In genomic region chr2:127705281-127706065, GRCh38 we compare ENCODE assay signal across 2 cellular contexts.
A peak's percentile ranks its signal among the peaks of the same experiment; 100 is the strongest.
TF ChIP-seq lines count a peak whose summit lies in the region.

No MANE protein-coding gene starts in this region.

TF ChIP-seq in liver, 16 proteins besides CTCF, POLR2A, EP300 and RAD21:
- TF ChIP-seq REST (IDR thresholded peaks at IDR 0.05) (no peak), SP1 (IDR thresholded peaks at IDR 0.05) (no peak), ATF3 (IDR thresholded peaks at IDR 0.05) (no peak), ZBTB33 (IDR thresholded peaks at IDR 0.05) (peak; percentile 41), RXRA (IDR thresholded peaks at IDR 0.05) (peak in 1 of 2 donors; percentile 68), MAX (IDR thresholded peaks at IDR 0.05) (peak; percentile 63), YY1 (IDR thresholded peaks at IDR 0.05) (peak; percentile 40), JUND (IDR thresholded peaks at IDR 0.05) (peak in 1 of 2 donors; percentile 31), GABPA (IDR thresholded peaks at IDR 0.05 in 1 of 2, conservative IDR thresholded peaks at IDR 0.05 in 1 of 2) (peak in 1 of 2 donors; percentile 38), HNF4A (conservative IDR thresholded peaks at IDR 0.05) (peak in 1 of 2 donors; percentile 44), FOXA2 (IDR thresholded peaks at IDR 0.05) (no peak)

TF ChIP-seq in HepG2, 621 proteins besides CTCF, POLR2A, EP300 and RAD21:
- TF ChIP-seq GTF2F1 (IDR thresholded peaks at IDR 0.05; ENCODE audit: low read length) (no peak), KMT2B (CRISPR knock-in tag; IDR thresholded peaks at IDR 0.05) (no peak), SATB2 (CRISPR knock-in tag; IDR thresholded peaks at IDR 0.05) (no peak), BATF2 (CRISPR knock-in tag; IDR thresholded peaks at IDR 0.05) (no peak), NFKB2 (CRISPR knock-in tag; IDR thresholded peaks at IDR 0.05; ENCODE audit: borderline replicate concordance) (no peak), AKAP8 (CRISPR knock-in tag; IDR thresholded peaks at IDR 0.05) (no peak), ATF7-NPFF (CRISPR knock-in tag; IDR thresholded peaks at IDR 0.05; ENCODE audit: low read depth) (no peak), TEAD3 (CRISPR knock-in tag; optimal IDR thresholded peaks at IDR 0.05; ENCODE audit: borderline replicate concordance) (no peak)
